ENCODE assay signal across 15 cellular contexts in genomic region chr4:176753049-176753448, GRCh38. TPM values are rescaled to one million over a fixed set of nuclear protein-coding genes. Genes with fewer than 3 reads are reported as not detected.
DNase-seq lines count a peak whose midpoint lies in the region; ATAC-seq and TF ChIP-seq lines count a peak whose summit lies in the region.
"Had no signal": no experiment of that assay in that cellular context is flagged by ENCODE, and none has a peak within 500 bp of the region (broad histone marks: within the 10 kb centered on the region; RNA-seq: fewer than 3 reads in every experiment).

No MANE protein-coding gene starts in this region.

- H3K9me3 ChIP-seq in SJCRH30 (replicated peaks) = no peaks in the 10 kb centered on the region
- no peaks in the 10 kb centered on the region for H3K9me3 ChIP-seq in fibroblast of lung (ENCODE audit: control insufficient read depth, insufficient read depth, low read depth, low read length)
- H3K9me3 ChIP-seq in skeletal muscle satellite cell (replicated peaks; ENCODE audit: low read length) = no peaks in the 10 kb centered on the region
- H3K9me3 ChIP-seq: heart right ventricle, right atrium auricular region had no signal

- H3K4me3 ChIP-seq in SJCRH30 (no peak overlapping the region), fibroblast of lung (replicated peaks in 1 of 4; ENCODE audit: control extremely low read depth in 1 of 4, insufficient read depth in 1 of 4, low read depth in 3 of 4, low read length in 4 of 4) (peak overlapping the region in 1 of 4 experiments; percentile 10), skeletal muscle satellite cell (ENCODE audit: low read length) (no peak overlapping the region)
- H3K4me3 ChIP-seq: heart right ventricle, PC-9, right atrium auricular region had no signal

- H3K4me1 ChIP-seq in SJCRH30 (peaks cover 18% of the 10 kb centered on the region), fibroblast of lung (ENCODE audit: control insufficient read depth, extremely low read depth, insufficient read depth, low read length) (peaks cover 13% of the 10 kb centered on the region), skeletal muscle satellite cell (ENCODE audit: control insufficient read depth, insufficient read depth, low read length) (peaks cover 62% of the 10 kb centered on the region)
- H3K4me1 ChIP-seq: right atrium auricular region had no signal

- ATAC-seq in GM18867 (IDR thresholded peaks at IDR 0.05; ENCODE audit: unreplicated experiment) (peak; percentile 25), HG02852 (IDR thresholded peaks at IDR 0.05; ENCODE audit: unreplicated experiment) (no peak)
- ATAC-seq in stimulated activated naive CD8-positive, alpha-beta T cell treated with anti-CD3 and anti-CD28 coated beads, Interleukin-15, Interleukin-2, amounts not matched to agents 100 U/mL and 50 U/mL, for 24 hours = no peak

- peak overlapping the region; percentile 43 for H3K27ac ChIP-seq in SJCRH30
- H3K27ac ChIP-seq in fibroblast of lung (ENCODE audit: insufficient read depth, low read length) = peak overlapping the region; percentile 40
- H3K27ac ChIP-seq: heart right ventricle, PC-9, right atrium auricular region, WERI-Rb-1 had no signal

- no peak overlapping the region for H3K9ac ChIP-seq in fibroblast of lung (ENCODE audit: insufficient read depth, low read length)
- H3K9ac ChIP-seq in skeletal muscle satellite cell (ENCODE audit: low read depth, low read length) = no peak overlapping the region

- no peaks in the 10 kb centered on the region for H3K27me3 ChIP-seq in SJCRH30
- H3K27me3 ChIP-seq in fibroblast of lung (ENCODE audit: control insufficient read depth, insufficient read depth, low read length) = no peaks in the 10 kb centered on the region
- H3K27me3 ChIP-seq in skeletal muscle satellite cell (ENCODE audit: control insufficient read depth, insufficient read depth, low read length) = no peaks in the 10 kb centered on the region
- H3K27me3 ChIP-seq: heart right ventricle, right atrium auricular region had no signal

- H4K20me1 ChIP-seq in fibroblast of lung (ENCODE audit: control insufficient read depth, extremely low read depth, insufficient read depth, low read length) = peaks cover 2% of the 10 kb centered on the region

- no peak for TF ChIP-seq CTCF in fibroblast of lung (conservative IDR thresholded peaks at IDR 0.05 in 1 of 2, IDR thresholded peaks at IDR 0.05 in 1 of 2; ENCODE audit: low read depth in 1 of 2, low read length in 2 of 2)

- H3K79me2 ChIP-seq in fibroblast of lung (ENCODE audit: control insufficient read depth, insufficient read depth, low read length) = peaks cover 91% of the 10 kb centered on the region

- DNase-seq in SJCRH30 (peak; percentile 53 to 68), fibroblast of lung (ENCODE audit: low read depth in 2 of 2) (peak; percentile 90 to 92), DMS114 treated with DMSO at 0.1 percent for 48 hours (lab: John Stamatoyannopoulos, UW; ENCODE audit: unreplicated experiment) (no peak), DMS53 (lab: John Stamatoyannopoulos, UW) (no peak)
- DNase-seq in stimulated activated naive CD8-positive, alpha-beta T cell treated with anti-CD3 and anti-CD28 coated beads, Interleukin-15, Interleukin-2, amounts not matched to agents 100 U/mL and 50 U/mL, for 24 hours = no peak
- DNase-seq: activated T-cell treated with anti-CD3 and anti-CD28 coated beads, Interleukin-2, amount 50 U/mL, for 24 hours; central memory CD4-positive, alpha-beta T cell; heart right ventricle; NCI-H187 treated with DMSO at 0.1 percent for 48 hours; PC-9; WERI-Rb-1 had no signal

- peak overlapping the region; percentile 48 for H3K4me2 ChIP-seq in fibroblast of lung (ENCODE audit: extremely low read depth, insufficient read depth, low read length)
- H3K4me2 ChIP-seq in skeletal muscle satellite cell (ENCODE audit: low read length) = peak overlapping the region; percentile 47
- H3K4me2 ChIP-seq: PC-9 had no signal

- H3K36me3 ChIP-seq in SJCRH30 (no peaks in the 10 kb centered on the region), fibroblast of lung (ENCODE audit: control insufficient read depth, insufficient read depth, low read length) (no peaks in the 10 kb centered on the region), skeletal muscle satellite cell (ENCODE audit: insufficient read depth, low read length) (peaks cover 19% of the 10 kb centered on the region)
- H3K36me3 ChIP-seq: heart right ventricle, right atrium auricular region, WERI-Rb-1 had no signal

- H2AFZ ChIP-seq in fibroblast of lung (ENCODE audit: low read length) = no peak overlapping the region
- H2AFZ ChIP-seq: PC-9 had no signal

RNA-seq across cellular contexts. Expression of gene VEGFC, which starts 39.7 kb away (rescaled TPM):
- total RNA-seq in SJCRH30 (2014; rRNA removed; shearing (Covaris generic)) = 4.9 and 5.6 TPM in 2 replicates
- total RNA-seq in fibroblast of lung = 49.6 and 67.2 TPM in 2 replicates
- 74.2 and 100.0 TPM in 2 replicates for polyA plus RNA-seq in fibroblast of lung
- 59.1 and 91.8 TPM in 2 replicates for polyA plus RNA-seq in fibroblast of lung (2012)
- 48.9 and 59.6 TPM in 2 replicates for polyA minus RNA-seq in fibroblast of lung (ENCODE audit: low replicate concordance)
- 26.4 and 37.8 TPM in 2 replicates for total RNA-seq in skeletal muscle satellite cell (2012; rRNA removed)

Comparison
In these comparisons a context has a peak if more than half of its experiments do, and no peak if none do; other contexts are left out.
1. DNase-seq: peak in SJCRH30 (2 of 2) and fibroblast of lung (2 of 2); none in DMS114 treated with DMSO at 0.1 percent for 48 hours (single experiment), DMS53 (single experiment) and stimulated activated naive CD8-positive, alpha-beta T cell treated with anti-CD3 and anti-CD28 coated beads, Interleukin-15, Interleukin-2, amounts not matched to agents 100 U/mL and 50 U/mL, for 24 hours (single experiment).